ENCODE assay signal across 8 cellular contexts in genomic region chr15:43776718-43777292, GRCh38.
DNase-seq lines count a peak whose midpoint lies in the region; ATAC-seq lines count a peak whose summit lies in the region.

ELL3 (minus strand) TSS chr15:43776966; CDS start chr15:43776901, 65 bp downstream.

- H3K27ac Mint-ChIP-seq in effector memory CD8-positive, alpha-beta T cell = peak within 1 kb of the TSS; percentile 90 to 93

- ATAC-seq in GM19035 (IDR thresholded peaks at IDR 0.05; ENCODE audit: unreplicated experiment) (peak; percentile 41), HG03354 (IDR thresholded peaks at IDR 0.05; ENCODE audit: poor library complexity, severe bottlenecking, unreplicated experiment) (peak; percentile 44)
- ATAC-seq in effector memory CD8-positive, alpha-beta T cell (replicated peaks) = peak; percentile 77

- peak within 1 kb of the TSS; percentile 94 to 97 for H3K4me3 Mint-ChIP-seq in effector memory CD8-positive, alpha-beta T cell

- H3K4me1 Mint-ChIP-seq in effector memory CD8-positive, alpha-beta T cell (ENCODE audit: low read depth in 2 of 2) = peaks cover 10 to 19% of the 10 kb centered on the region in 2 donors

- H3K9me3 Mint-ChIP-seq in effector memory CD8-positive, alpha-beta T cell = no peaks in the 10 kb centered on the region

- H3K27me3 Mint-ChIP-seq in effector memory CD8-positive, alpha-beta T cell = no peaks in the 10 kb centered on the region

- peak; percentile 86 for DNase-seq in AG20443 (ENCODE audit: low spot score)
- DNase-seq in NCI-H748 (lab: John Stamatoyannopoulos, UW; ENCODE audit: unreplicated experiment) = peak; percentile 75
- DNase-seq in activated CD8-positive, alpha-beta memory T cell treated with anti-CD3 and anti-CD28 coated beads for 4 hours (ENCODE audit: low read depth in 2 of 2) = peak; percentile 52 to 60
- peak in 2 of 3 experiments; percentile 60 to 62 for DNase-seq in effector memory CD8-positive, alpha-beta T cell
- DNase-seq in midbrain (lab: John Stamatoyannopoulos, UW) = peak; percentile 72
- DNase-seq in stimulated activated CD8-positive, alpha-beta memory T cell treated with anti-CD3 and anti-CD28 coated beads, Interleukin-4, amount 100 ng/mL, for 4 hours (ENCODE audit: low read depth in 2 of 2, low spot score in 1 of 2) = peak; percentile 48 to 65

- H3K36me3 Mint-ChIP-seq in effector memory CD8-positive, alpha-beta T cell (ENCODE audit: insufficient read depth) = peaks cover 50% of the 10 kb centered on the region

Comparison
In these comparisons a context has a peak if more than half of its experiments do, and no peak if none do; other contexts are left out.
1. Peak in every context shown above with its lines: DNase-seq and ATAC-seq.